7 cellular contexts compared by ENCODE assay signal in the genomic region with DNA sequence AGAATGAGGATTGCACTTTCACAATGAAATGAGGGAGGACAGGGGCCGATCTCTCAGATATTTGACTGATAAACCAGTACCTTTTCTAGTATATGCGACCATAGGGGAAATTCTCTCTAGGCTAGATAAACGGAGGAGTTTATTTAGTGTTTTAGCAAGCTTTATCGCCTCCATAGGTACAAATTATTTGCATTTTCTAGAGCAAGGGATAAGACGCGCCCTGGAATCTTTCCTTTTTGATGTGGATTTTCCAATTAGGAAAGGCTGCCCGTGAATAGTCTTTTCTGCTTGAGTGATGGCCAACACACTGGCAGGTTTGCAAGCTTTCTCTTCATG. TPM values are rescaled to one million over a fixed set of nuclear protein-coding genes. Genes with fewer than 3 reads are reported as not detected.
A peak's percentile ranks its signal among the peaks of the same experiment; 100 is the strongest.
DNase-seq lines count a peak whose midpoint lies in the region; ATAC-seq and TF ChIP-seq lines count a peak whose summit lies in the region.

No MANE protein-coding gene starts in this region.

- H3K27ac Mint-ChIP-seq in stimulated activated naive B cell treated with anti-CD40 and anti-IgM and Interleukin-4, amounts not matched to agents 10 μg/mL and 1 μg/mL and 100 μg/mL, for 72 hours: peak overlapping the region; percentile 94

- no peaks in the 10 kb centered on the region for H3K9me3 ChIP-seq in HCT116 (ENCODE audit: control insufficient read depth in 1 of 2, insufficient read depth in 1 of 2, low read depth in 1 of 2, low read length in 2 of 2)
- H3K9me3 ChIP-seq in WERI-Rb-1 (ENCODE audit: severe bottlenecking): no peaks in the 10 kb centered on the region
- no peaks in the 10 kb centered on the region for H3K9me3 ChIP-seq in iPS DF 6.9 (ENCODE audit: control insufficient read depth, insufficient read depth, low read length)

- H3K36me3 Mint-ChIP-seq in stimulated activated naive B cell treated with anti-CD40 and anti-IgM and Interleukin-4, amounts not matched to agents 10 μg/mL and 1 μg/mL and 100 μg/mL, for 72 hours: peaks cover 0 to 4% of the 10 kb centered on the region in 2 donors

- H3K27ac ChIP-seq in HCT116 (ENCODE audit: low read depth, low read length): no peak overlapping the region
- H3K27ac ChIP-seq in WERI-Rb-1: peak overlapping the region; percentile 59
- H3K27ac ChIP-seq in iPS DF 6.9 (ENCODE audit: low read length): no peak overlapping the region

- RAD21 ChIA-PET in HCT116 (lab: Charles Lee; ENCODE audit: low non-redundant PET in 1 of 2, low total read pairs in 2 of 2, uncharacterized antibody in 2 of 2, unreplicated experiment in 2 of 2): interaction anchor here in 1 of 2 experiments (0.8 kb wide), 1 partner anchor 69 kb away, joined by 3 read pairs; no protein-coding TSS in a partner anchor

- ATAC-seq in HCT116 (peak; percentile 0; the same call in 1 of the 2 replicates), GM21360 (IDR thresholded peaks at IDR 0.05; ENCODE audit: unreplicated experiment) (no peak), HG02885 (IDR thresholded peaks at IDR 0.05; ENCODE audit: poor library complexity, unreplicated experiment) (no peak)
- ATAC-seq in stimulated activated naive B cell treated with anti-CD40 and anti-IgM and Interleukin-4, amounts not matched to agents 10 μg/mL and 1 μg/mL and 100 μg/mL, for 72 hours (replicated peaks): no peak

- peak overlapping the region; percentile 42 for H2AFZ ChIP-seq in HCT116 (ENCODE audit: low read depth, low read length, poor library complexity, severe bottlenecking)

- H3K27me3 Mint-ChIP-seq in stimulated activated naive B cell treated with anti-CD40 and anti-IgM and Interleukin-4, amounts not matched to agents 10 μg/mL and 1 μg/mL and 100 μg/mL, for 72 hours: no peaks in the 10 kb centered on the region

- no peak for TF ChIP-seq RAD21 in HCT116 (IDR thresholded peaks at IDR 0.05; ENCODE audit: low read depth)

- H3K79me2 ChIP-seq in HCT116 (ENCODE audit: insufficient read depth, low read length): no peaks in the 10 kb centered on the region

- H3K9me2 ChIP-seq in HCT116 (ENCODE audit: insufficient read depth): no peaks in the 10 kb centered on the region

- no peaks in the 10 kb centered on the region for H3K9me3 Mint-ChIP-seq in stimulated activated naive B cell treated with anti-CD40 and anti-IgM and Interleukin-4, amounts not matched to agents 10 μg/mL and 1 μg/mL and 100 μg/mL, for 72 hours

- H3K36me3 ChIP-seq in HCT116 (ENCODE audit: control insufficient read depth in 1 of 2, insufficient read depth in 2 of 2, low read length in 2 of 2) (no peaks in the 10 kb centered on the region), WERI-Rb-1 (no peaks in the 10 kb centered on the region), iPS DF 6.9 (ENCODE audit: control insufficient read depth, insufficient read depth, low read length) (no peaks in the 10 kb centered on the region)

- DNase-seq in HCT116 (ENCODE audit: low read depth, low spot score) (no peak), WERI-Rb-1 (no peak), iPS DF 6.9 (ENCODE audit: low read depth, low spot score) (no peak), COR-L47 (lab: John Stamatoyannopoulos, UW) (no peak)
- no peak for DNase-seq in stimulated activated naive B cell treated with anti-CD40 and anti-IgM and Interleukin-4, amounts not matched to agents 10 μg/mL and 1 μg/mL and 100 μg/mL, for 72 hours

- TF ChIP-seq POLR2A in HCT116 (IDR thresholded peaks at IDR 0.05; ENCODE audit: borderline replicate concordance, extremely low read depth, insufficient read depth, insufficient read length): no peak

- TF ChIP-seq CTCF in HCT116 (IDR thresholded peaks at IDR 0.05 in 2 of 3, conservative IDR thresholded peaks at IDR 0.05 in 1 of 3; ENCODE audit: borderline replicate concordance in 1 of 3, insufficient read depth in 1 of 3, low read depth in 2 of 3, low read length in 2 of 3): no peak
- TF ChIP-seq CTCF in WERI-Rb-1 (IDR thresholded peaks at IDR 0.05; ENCODE audit: low read depth, low read length): no peak

- H3K4me2 ChIP-seq in HCT116 (ENCODE audit: low read length): peak overlapping the region; percentile 94

- H3K4me1 ChIP-seq in HCT116 (ENCODE audit: control insufficient read depth in 1 of 2, insufficient read depth in 2 of 2, low read length in 2 of 2) (peaks cover 15 to 28% of the 10 kb centered on the region in 2 experiments; a peak in 3 of 4 replicates), iPS DF 6.9 (ENCODE audit: control insufficient read depth, insufficient read depth, low read length) (no peaks in the 10 kb centered on the region; the same call in 1 of the 2 replicates)

- H4K20me1 ChIP-seq in HCT116 (ENCODE audit: insufficient read depth): no peaks in the 10 kb centered on the region

- POLR2A ChIA-PET in HCT116 (lab: Charles Lee): interaction anchor here (0.8 to 1.6 kb wide), 4 partner anchors 9 to 90 kb away, joined by 3 to 4 read pairs (median 4); partner anchors contain the start of genes PRR11 and SKA2

- CTCF ChIA-PET in HCT116 (lab: Charles Lee): interaction anchor here (0.6 to 1.3 kb wide), 5 partner anchors 8 to 632 kb away, joined by 3 to 5 read pairs (median 4); no protein-coding TSS in a partner anchor

- H3K27me3 ChIP-seq in HCT116 (ENCODE audit: insufficient read depth, low read length) (no peaks in the 10 kb centered on the region), WERI-Rb-1 (ENCODE audit: insufficient read depth, low read depth, severe bottlenecking) (no peaks in the 10 kb centered on the region), iPS DF 6.9 (ENCODE audit: control insufficient read depth, insufficient read depth, low read length) (no peaks in the 10 kb centered on the region)

- peaks cover 5 to 11% of the 10 kb centered on the region in 2 donors for H3K4me1 Mint-ChIP-seq in stimulated activated naive B cell treated with anti-CD40 and anti-IgM and Interleukin-4, amounts not matched to agents 10 μg/mL and 1 μg/mL and 100 μg/mL, for 72 hours

- H3K9ac ChIP-seq in HCT116 (ENCODE audit: low read length): peak overlapping the region; percentile 6; the same call in 1 of the 2 replicates

- peak overlapping the region; percentile 93 to 99 for H3K4me3 Mint-ChIP-seq in stimulated activated naive B cell treated with anti-CD40 and anti-IgM and Interleukin-4, amounts not matched to agents 10 μg/mL and 1 μg/mL and 100 μg/mL, for 72 hours

- BruUV-seq in HCT116 (replicated peaks; lab: Mats Ljungman, UMichigan): no TSS peak

- H3K4me3 ChIP-seq in HCT116 (replicated peaks in 1 of 2; ENCODE audit: low read depth in 1 of 2, low read length in 2 of 2): peak overlapping the region; percentile 34 to 90
- peak overlapping the region; percentile 38 for H3K4me3 ChIP-seq in WERI-Rb-1 (ENCODE audit: low read depth, low read length)
- peak overlapping the region; percentile 8; the same call in 1 of the 2 replicates for H3K4me3 ChIP-seq in iPS DF 6.9 (ENCODE audit: low read length)

- intact Hi-C loops in HCT116 (cut with micrococcal nuclease): loop anchor here (2.0 kb wide), 1 partner anchor 221 kb away; no protein-coding TSS in a partner anchor

- no CpG with 5 or more reads among the region's 7 CpGs for WGBS in iPS DF 6.9 (ENCODE audit: insufficient coverage, insufficient read length)

TF ChIP-seq in HCT116, 20 proteins besides CTCF, POLR2A, EP300 and RAD21:
- TF ChIP-seq EZH2phosphoT487 (IDR thresholded peaks at IDR 0.05; ENCODE audit: borderline replicate concordance) (no peak), ZNF274 (IDR thresholded peaks at IDR 0.05; ENCODE audit: low read depth, low read length) (no peak), CBX3 (IDR thresholded peaks at IDR 0.05; ENCODE audit: low read depth) (no peak), SRF (IDR thresholded peaks at IDR 0.05; ENCODE audit: low read depth) (no peak), ATF3 (IDR thresholded peaks at IDR 0.05) (no peak), FOSL1 (IDR thresholded peaks at IDR 0.05; ENCODE audit: low read depth) (no peak), ELF1 (IDR thresholded peaks at IDR 0.05; ENCODE audit: borderline replicate concordance, low read depth) (no peak), SIN3A (IDR thresholded peaks at IDR 0.05; ENCODE audit: low read depth) (no peak), CEBPB (IDR thresholded peaks at IDR 0.05; ENCODE audit: low read depth) (no peak), POLR2AphosphoS5 (IDR thresholded peaks at IDR 0.05; ENCODE audit: low read depth, low read length) (no peak), SP1 (IDR thresholded peaks at IDR 0.05; ENCODE audit: low read depth) (no peak), YY1 (IDR thresholded peaks at IDR 0.05; ENCODE audit: extremely low read depth, insufficient replicate concordance, low read depth, low read length) (no peak), EZH2 (IDR thresholded peaks at IDR 0.05) (no peak), JUND (IDR thresholded peaks at IDR 0.05) (no peak), EGR1 (IDR thresholded peaks at IDR 0.05; ENCODE audit: low read depth) (no peak)
- TF ChIP-seq, protein P1, sequence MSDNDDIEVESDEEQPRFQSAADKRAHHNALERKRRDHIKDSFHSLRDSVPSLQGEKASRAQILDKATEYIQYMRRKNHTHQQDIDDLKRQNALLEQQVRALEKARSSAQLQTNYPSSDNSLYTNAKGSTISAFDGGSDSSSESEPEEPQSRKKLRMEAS (IDR thresholded peaks at IDR 0.05): no peak

RNA-seq across cellular contexts. Expression of gene GDPD1, which starts 0.4 kb away (rescaled TPM):
- total RNA-seq in HCT116 (2021; ENCODE audit: unreplicated experiment): 13.7 TPM
- polyA plus RNA-seq in HCT116 (2012): 6.7 and 8.9 TPM in 2 replicates

RNA-seq across cellular contexts. Expression of gene SMG8, which starts 10.1 kb away (rescaled TPM):
- total RNA-seq in HCT116 (2021; ENCODE audit: unreplicated experiment): 21.5 TPM
- 9.3 and 12.4 TPM in 2 replicates for polyA plus RNA-seq in HCT116 (2012)

Comparison
In these comparisons a context has a peak if more than half of its experiments do, and no peak if none do; other contexts are left out.
1. H3K4me3 ChIP-seq: peak in every context shown above with its lines; median percentile 62 in HCT116; 38 in WERI-Rb-1; 8 in iPS DF 6.9.